1 cellular context compared by ENCODE assay signal in the genomic region with DNA sequence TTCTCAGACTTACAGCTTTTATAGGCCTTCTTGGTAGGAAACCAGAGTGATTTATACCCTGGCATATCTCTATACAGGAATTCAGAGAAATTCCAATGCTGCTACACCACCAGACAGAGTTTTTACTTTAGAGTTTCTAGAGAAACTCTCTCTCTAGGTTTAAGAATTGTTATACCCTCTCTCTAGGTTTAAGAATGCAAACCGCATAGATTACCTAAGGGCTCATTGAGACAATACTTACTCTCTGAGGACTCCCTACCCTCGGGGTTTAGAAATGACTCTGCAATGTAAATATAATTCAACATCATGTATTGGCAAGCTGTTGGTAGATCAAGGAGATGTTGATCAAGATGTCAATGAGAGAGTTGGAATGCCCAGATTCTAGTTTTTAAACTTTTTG.
TF ChIP-seq lines count a peak whose summit lies in the region.

No MANE protein-coding gene starts in this region.

TF ChIP-seq in GM23338, 12 proteins besides CTCF, POLR2A, EP300 and RAD21 (continued from another document):
- TF ChIP-seq EZH2phosphoT487 (IDR thresholded peaks at IDR 0.05; ENCODE audit: unreplicated experiment) (no peak), JUNB (IDR thresholded peaks at IDR 0.05; ENCODE audit: unreplicated experiment) (no peak)
